18 cellular contexts compared by ENCODE assay signal in the genomic region with DNA sequence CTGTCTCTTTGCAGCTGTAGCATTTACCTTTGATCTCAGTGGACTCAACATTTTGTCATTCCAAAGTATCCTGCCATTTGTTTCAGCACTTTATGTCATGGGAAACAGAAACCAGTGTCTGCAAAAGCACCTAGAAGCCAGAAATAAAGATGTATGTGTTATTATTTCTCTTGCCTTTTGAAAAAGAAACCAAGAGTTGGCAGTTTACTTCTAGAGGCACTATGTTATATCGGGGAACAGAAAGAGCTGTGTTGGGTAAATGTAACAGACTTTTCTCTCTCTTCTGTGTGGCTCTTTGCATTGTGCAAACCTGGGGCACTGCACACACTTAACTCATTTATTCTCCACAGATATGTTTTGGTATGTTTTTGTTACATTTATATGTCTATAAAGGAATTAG. TPM values are rescaled to one million over a fixed set of nuclear protein-coding genes. Genes with fewer than 3 reads are reported as not detected.
A peak's percentile ranks its signal among the peaks of the same experiment; 100 is the strongest.
DNase-seq lines count a peak whose midpoint lies in the region; ATAC-seq, FAIRE-seq and TF ChIP-seq lines count a peak whose summit lies in the region.
"Had no signal": no experiment of that assay in that cellular context is flagged by ENCODE, and none has a peak within 500 bp of the region (broad histone marks: within the 10 kb centered on the region; RNA-seq: fewer than 3 reads in every experiment).

No MANE protein-coding gene starts in this region.

- no peak for TF ChIP-seq RAD21 in GM12878 (IDR thresholded peaks at IDR 0.05; ENCODE audit: insufficient read depth, low read depth, low read length)

- no peaks in the 10 kb centered on the region for H3K36me3 ChIP-seq in MM.1S (replicated peaks; ENCODE audit: insufficient read depth, low read length)
- no peaks in the 10 kb centered on the region for H3K36me3 ChIP-seq in GM12878 (ENCODE audit: control insufficient read depth in 2 of 2, insufficient read depth in 2 of 2, low read length in 1 of 2)
- no peaks in the 10 kb centered on the region for H3K36me3 ChIP-seq in rectal smooth muscle tissue (ENCODE audit: control insufficient read depth, insufficient read depth, low read length)

- SMC1A ChIA-PET in GM12878 (lab: Charles Lee; ENCODE audit: uncharacterized antibody, unreplicated experiment) = no interaction called here

- no peak for ATAC-seq in GM12878
- ATAC-seq in GM21515 (IDR thresholded peaks at IDR 0.05; ENCODE audit: unreplicated experiment) = no peak
- ATAC-seq: CD8-positive, alpha-beta T cell; GM23338; HCT116 had no signal

- CTCF ChIA-PET in GM12878 (lab: Yijun Ruan, JAX) = no interaction called here

- DNase-seq in MM.1S = peak; percentile 75
- DNase-seq in GM12878 (ENCODE audit: low read depth, low spot score) = no peak
- no peak for DNase-seq in NCI-H187 treated with DMSO at 0.1 percent for 48 hours (lab: John Stamatoyannopoulos, UW)
- DNase-seq in ecto neural progenitor cell (ENCODE audit: low spot score) = no peak
- DNase-seq: Caco-2; CD4-positive, CD25-positive, alpha-beta regulatory T cell; CD8-positive, alpha-beta T cell; DMS153; DND-41; H9 had no signal

- peaks cover 13% of the 10 kb centered on the region; the same call in 1 of the 2 replicates for H3K4me1 ChIP-seq in MM.1S (ENCODE audit: low read length)
- no peaks in the 10 kb centered on the region for H3K4me1 ChIP-seq in GM12878 (ENCODE audit: control insufficient read depth, insufficient read depth, low read length)
- H3K4me1 ChIP-seq in rectal smooth muscle tissue (ENCODE audit: control insufficient read depth, insufficient read depth, low read length) = peaks cover 5% of the 10 kb centered on the region
- H3K4me1 ChIP-seq: BLaER1 had no signal

- no peak for TF ChIP-seq POLR2A in GM12878 (IDR thresholded peaks at IDR 0.05; ENCODE audit: low read depth, low read length)

- H3K27me3 ChIP-seq in MM.1S (replicated peaks; ENCODE audit: insufficient read depth, low read length) (no peaks in the 10 kb centered on the region), GM12878 (replicated peaks in 1 of 2; ENCODE audit: control insufficient read depth in 2 of 2, insufficient read depth in 2 of 2, low read length in 1 of 2) (no peaks in the 10 kb centered on the region), rectal smooth muscle tissue (ENCODE audit: control insufficient read depth, insufficient read depth, low read length) (no peaks in the 10 kb centered on the region)
- H3K27me3 ChIP-seq: BLaER1 had no signal

- H3K79me2 ChIP-seq in MM.1S (ENCODE audit: low read length) = no peaks in the 10 kb centered on the region
- no peaks in the 10 kb centered on the region for H3K79me2 ChIP-seq in GM12878 (ENCODE audit: control insufficient read depth, insufficient read depth, low read length)

- peak overlapping the region; percentile 73; the same call in 1 of the 2 replicates for H3K27ac ChIP-seq in MM.1S (ENCODE audit: low read length)
- H3K27ac ChIP-seq in GM12878 (ENCODE audit: control insufficient read depth, insufficient read depth) = no peak overlapping the region
- H3K27ac ChIP-seq in rectal smooth muscle tissue (ENCODE audit: low read depth, low read length) = peak overlapping the region; percentile 1
- H3K27ac ChIP-seq: 22Rv1, BLaER1, C4-2B had no signal

- FAIRE-seq in GM12878 (lab: Jason Lieb, UNC) = peak; percentile 18
- FAIRE-seq: GM19239 had no signal

- RAD21 ChIA-PET in GM12878 (lab: Charles Lee; ENCODE audit: unreplicated experiment) = interaction anchor here (0.9 kb wide), 1 partner anchor 37 kb away, joined by 4 read pairs; a partner anchor contains a TSS

- peak overlapping the region; percentile 32 for H2AFZ ChIP-seq in MM.1S (ENCODE audit: low read length)
- H2AFZ ChIP-seq in GM12878 (ENCODE audit: control insufficient read depth, low read depth, low read length) = no peak overlapping the region
- H2AFZ ChIP-seq: GM23338 had no signal

- H3K9ac ChIP-seq in MM.1S (ENCODE audit: low read length) (no peak overlapping the region; the same call in 1 of the 2 replicates), GM12878 (ENCODE audit: control insufficient read depth, insufficient read depth, low read length) (no peak overlapping the region), rectal smooth muscle tissue (ENCODE audit: low read length) (no peak overlapping the region)
- H3K9ac ChIP-seq: BLaER1 had no signal

- H3K9me2 ChIP-seq in MM.1S (replicated peaks; ENCODE audit: insufficient read depth, low read length) = no peaks in the 10 kb centered on the region

- POLR2A ChIA-PET in GM12878 (lab: Charles Lee) = no interaction called here

- no peak for TF ChIP-seq EP300 in GM12878 (IDR thresholded peaks at IDR 0.05; ENCODE audit: borderline replicate concordance in 1 of 2, control insufficient read depth in 1 of 2, low read depth in 2 of 2, low read length in 2 of 2)

- no TSS peak for BruUV-seq in GM12878 (replicated peaks; lab: Mats Ljungman, UMichigan)

- no peaks in the 10 kb centered on the region for H4K20me1 ChIP-seq in MM.1S (ENCODE audit: insufficient read depth, low read length)
- no peaks in the 10 kb centered on the region for H4K20me1 ChIP-seq in GM12878 (ENCODE audit: control insufficient read depth, insufficient read depth)
- H4K20me1 ChIP-seq: BLaER1 had no signal

- H3K9me3 ChIP-seq in MM.1S (replicated peaks; ENCODE audit: insufficient read depth, low read length) = no peaks in the 10 kb centered on the region
- no peaks in the 10 kb centered on the region for H3K9me3 ChIP-seq in GM12878 (replicated peaks; ENCODE audit: control insufficient read depth, insufficient read depth, low read length)

- in situ Hi-C loops in GM12878 (cut with MboI) = no loop called here

- TF ChIP-seq CTCF in MM.1S (IDR thresholded peaks at IDR 0.05; ENCODE audit: low read length) (no peak), GM12878 (IDR thresholded peaks at IDR 0.05 in 2 of 3, conservative IDR thresholded peaks at IDR 0.05 in 1 of 3; ENCODE audit: control insufficient read depth in 2 of 3, extremely low read depth in 1 of 3, insufficient read depth in 1 of 3, low read depth in 3 of 3, low read length in 3 of 3) (no peak)

- H3F3A ChIP-seq in MM.1S (ENCODE audit: insufficient read depth, low read length) = peaks cover 13% of the 10 kb centered on the region; the same call in 1 of the 2 replicates

- H3K4me2 ChIP-seq in MM.1S (ENCODE audit: low read depth, low read length) (peak overlapping the region; percentile 64), GM12878 (ENCODE audit: control insufficient read depth, insufficient read depth) (no peak overlapping the region)
- H3K4me2 ChIP-seq: BLaER1, GM23338 had no signal

- H3K4me3 ChIP-seq in MM.1S (ENCODE audit: low read length) (peak overlapping the region; percentile 32; the same call in 1 of the 2 replicates), GM12878 (no peak overlapping the region), rectal smooth muscle tissue (ENCODE audit: low read length) (no peak overlapping the region)
- H3K4me3 ChIP-seq: BLaER1, GM23338 had no signal

- intact Hi-C loops in GM12878 (cut with micrococcal nuclease; ENCODE audit: unreplicated experiment) = no loop called here

- WGBS in GM12878 (ENCODE audit: insufficient coverage, insufficient replicate concordance, low lambda C conversion rate, missing lambda C conversion rate) = 92% methylated on average over 1 of the region's 1 CpG

TF ChIP-seq in GM12878, 131 proteins besides CTCF, POLR2A, EP300 and RAD21 (continues in another document):
- TF ChIP-seq HCFC1 (IDR thresholded peaks at IDR 0.05; ENCODE audit: low read length) = no peak
- TF ChIP-seq, protein P1, sequence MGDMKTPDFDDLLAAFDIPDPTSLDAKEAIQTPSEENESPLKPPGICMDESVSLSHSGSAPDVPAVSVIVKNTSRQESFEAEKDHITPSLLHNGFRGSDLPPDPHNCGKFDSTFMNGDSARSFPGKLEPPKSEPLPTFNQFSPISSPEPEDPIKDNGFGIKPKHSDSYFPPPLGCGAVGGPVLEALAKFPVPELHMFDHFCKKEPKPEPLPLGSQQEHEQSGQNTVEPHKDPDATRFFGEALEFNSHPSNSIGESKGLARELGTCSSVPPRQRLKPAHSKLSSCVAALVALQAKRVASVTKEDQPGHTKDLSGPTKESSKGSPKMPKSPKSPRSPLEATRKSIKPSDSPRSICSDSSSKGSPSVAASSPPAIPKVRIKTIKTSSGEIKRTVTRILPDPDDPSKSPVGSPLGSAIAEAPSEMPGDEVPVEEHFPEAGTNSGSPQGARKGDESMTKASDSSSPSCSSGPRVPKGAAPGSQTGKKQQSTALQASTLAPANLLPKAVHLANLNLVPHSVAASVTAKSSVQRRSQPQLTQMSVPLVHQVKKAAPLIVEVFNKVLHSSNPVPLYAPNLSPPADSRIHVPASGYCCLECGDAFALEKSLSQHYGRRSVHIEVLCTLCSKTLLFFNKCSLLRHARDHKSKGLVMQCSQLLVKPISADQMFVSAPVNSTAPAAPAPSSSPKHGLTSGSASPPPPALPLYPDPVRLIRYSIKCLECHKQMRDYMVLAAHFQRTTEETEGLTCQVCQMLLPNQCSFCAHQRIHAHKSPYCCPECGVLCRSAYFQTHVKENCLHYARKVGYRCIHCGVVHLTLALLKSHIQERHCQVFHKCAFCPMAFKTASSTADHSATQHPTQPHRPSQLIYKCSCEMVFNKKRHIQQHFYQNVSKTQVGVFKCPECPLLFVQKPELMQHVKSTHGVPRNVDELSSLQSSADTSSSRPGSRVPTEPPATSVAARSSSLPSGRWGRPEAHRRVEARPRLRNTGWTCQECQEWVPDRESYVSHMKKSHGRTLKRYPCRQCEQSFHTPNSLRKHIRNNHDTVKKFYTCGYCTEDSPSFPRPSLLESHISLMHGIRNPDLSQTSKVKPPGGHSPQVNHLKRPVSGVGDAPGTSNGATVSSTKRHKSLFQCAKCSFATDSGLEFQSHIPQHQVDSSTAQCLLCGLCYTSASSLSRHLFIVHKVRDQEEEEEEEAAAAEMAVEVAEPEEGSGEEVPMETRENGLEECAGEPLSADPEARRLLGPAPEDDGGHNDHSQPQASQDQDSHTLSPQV (IDR thresholded peaks at IDR 0.05) = no peak
- TF ChIP-seq YY1 (IDR thresholded peaks at IDR 0.05; ENCODE audit: low read depth, low read length) = no peak

RNA-seq across cellular contexts. Expression of a gene that starts 36.7 kb away (rescaled TPM):
- total RNA-seq in GM12878 (2013; cell fraction: nucleolus; rRNA removed) = 43.3 and 47.3 TPM in 2 replicates
- total RNA-seq in GM12878 (2014; rRNA removed) = 8.4 and 9.8 TPM in 2 replicates
- 13.8 and 14.4 TPM in 2 replicates for total RNA-seq in GM12878 (2014; rRNA removed; fragmentation: Illumina TruSeq; extraction: Trizol)
- total RNA-seq in GM12878 (2021) = 5.9 and 7.2 TPM in 2 replicates
- 5.3 TPM for polyA plus RNA-seq in GM12878 (2011; ENCODE audit: low read depth)
- polyA plus RNA-seq in GM12878 (2011; rRNA removed) = 13.9 and 23.9 TPM in 2 replicates
- polyA plus RNA-seq in GM12878 (2011; cell fraction: cytosol; rRNA removed) = 4.9 and 5.5 TPM in 2 replicates
- polyA plus RNA-seq in GM12878 (2011; cell fraction: nucleus; rRNA removed) = 8.9 and 9.1 TPM in 2 replicates
- polyA plus RNA-seq in GM12878 (2012) = 7.9 and 9.6 TPM in 2 replicates
- 14.9 and 23.0 TPM in 2 replicates for polyA plus RNA-seq in GM12878 (2014; fragmentation: Illumina TruSeq; extraction: Trizol)
- 10 to 100 TPM in 1 of 2 experiments, 1 to 10 TPM in 1; 8.6 to 11.0 TPM for polyA plus RNA-seq in GM12878 (2014; fragmentation: Nextera tagmentation; extraction: Ambion mirVana)
- polyA plus RNA-seq in GM12878 (2014; rRNA removed) = 7.4 and 9.3 TPM in 2 replicates
- polyA plus RNA-seq in GM12878 (2016; fragmentation: Nextera tagmentation; extraction: Ambion mirVana) = 10 to 100 TPM; 13.8 to 14.9 TPM
- polyA minus RNA-seq in GM12878 (2011; rRNA and poly(A)+ RNA removed) = 4.4 and 7.6 TPM in 2 replicates
- 5.1 and 10.2 TPM in 2 replicates for polyA minus RNA-seq in GM12878 (2011; cell fraction: cytosol; rRNA and poly(A)+ RNA removed)
- 3.7 and 5.5 TPM in 2 replicates for polyA minus RNA-seq in GM12878 (2011; cell fraction: nucleus; rRNA and poly(A)+ RNA removed)
